ENCODE assay signal across 16 cellular contexts in the genomic region with DNA sequence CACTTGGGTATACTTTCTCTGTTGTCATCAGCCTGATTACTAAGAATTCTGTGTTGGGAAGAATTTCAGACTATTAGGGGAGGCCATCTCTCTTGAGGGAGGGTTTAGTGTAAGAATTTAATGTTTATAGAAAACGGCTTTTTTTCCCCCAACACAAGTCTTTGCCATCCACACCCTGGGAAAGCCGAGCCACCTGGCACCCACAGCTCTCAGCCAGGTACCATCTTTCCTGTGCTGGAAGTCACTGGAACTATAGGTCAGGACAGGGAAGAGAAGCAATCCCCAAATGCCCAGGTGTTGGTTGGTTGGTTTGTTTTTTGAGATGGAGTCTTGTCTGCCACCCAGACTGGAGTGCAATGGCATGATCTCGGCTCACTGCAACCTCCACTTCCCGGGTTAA.
DNase-seq lines count a peak whose midpoint lies in the region; ATAC-seq and TF ChIP-seq lines count a peak whose summit lies in the region.
"Had no signal": no experiment of that assay in that cellular context is flagged by ENCODE, and none has a peak within 500 bp of the region (broad histone marks: within the 10 kb centered on the region; RNA-seq: fewer than 3 reads in every experiment).

No MANE protein-coding gene starts in this region.

- no peak overlapping the region for H3K4me2 ChIP-seq in SK-N-SH

- H2AFZ ChIP-seq in SK-N-SH (ENCODE audit: low read depth), result no peak overlapping the region

- WGBS in SK-N-SH (ENCODE audit: low lambda C conversion rate), result 89% methylated on average over 4 of the region's 4 CpGs

- CTCF ChIA-PET in SK-N-SH (lab: Yijun Ruan, JAX), result interaction anchor here (1.1 to 2.3 kb wide), 5 partner anchors 18 to 320 kb away, joined by 3 to 11 read pairs (median 4); no protein-coding TSS in a partner anchor
- CTCF ChIA-PET in activated naive CD4-positive, alpha-beta T cell treated with anti-CD3 and anti-CD28 coated beads for 36 hours (lab: Charles Lee), result interaction anchor here (1.0 to 1.4 kb wide), 3 partner anchors 12 to 54 kb away, joined by 3 to 5 read pairs (median 4); no protein-coding TSS in a partner anchor

- TF ChIP-seq EP300 in SK-N-SH (IDR thresholded peaks at IDR 0.05; ENCODE audit: borderline replicate concordance in 1 of 2, low read depth in 1 of 2, low read length in 1 of 2), result no peak

- H3K4me3 ChIP-seq in right atrium auricular region, result no peak overlapping the region
- H3K4me3 ChIP-seq in upper lobe of right lung, result no peak overlapping the region
- no peak overlapping the region for H3K4me3 ChIP-seq in SK-N-SH (ENCODE audit: low read depth in 2 of 2, low read length in 1 of 2)
- H3K4me3 ChIP-seq: GM12878 had no signal

- POLR2A ChIA-PET in SK-N-SH (lab: Yijun Ruan, JAX), result no interaction called here

- no peaks in the 10 kb centered on the region for H3K36me3 ChIP-seq in right atrium auricular region
- H3K36me3 ChIP-seq in upper lobe of right lung, result no peaks in the 10 kb centered on the region
- peaks cover 9 to 37% of the 10 kb centered on the region in 2 experiments for H3K36me3 ChIP-seq in SK-N-SH (replicated peaks in 1 of 2; ENCODE audit: control insufficient read depth in 1 of 2, insufficient read depth in 2 of 2, low read length in 1 of 2)

- H3K9me3 Mint-ChIP-seq in activated naive CD4-positive, alpha-beta T cell treated with anti-CD3 and anti-CD28 coated beads for 36 hours, result no peaks in the 10 kb centered on the region
- H3K9me3 Mint-ChIP-seq: CD4-positive, alpha-beta T cell; HFFc6 had no signal

- H3K9me2 ChIP-seq in SK-N-SH, result no peaks in the 10 kb centered on the region

- H3K9me3 ChIP-seq in right atrium auricular region (no peaks in the 10 kb centered on the region), upper lobe of right lung (no peaks in the 10 kb centered on the region), SK-N-SH (no peaks in the 10 kb centered on the region)

- intact Hi-C loops in cardiac septum (cut with DNase I), result no loop called here
- intact Hi-C loops in sciatic nerve (cut with DNase I), result no loop called here
- intact Hi-C loops in upper lobe of right lung (cut with DNase I), result no loop called here
- intact Hi-C loops in activated naive CD4-positive, alpha-beta T cell treated with anti-CD3 and anti-CD28 coated beads for 36 hours (cut with micrococcal nuclease), result no loop called here

- TF ChIP-seq RAD21 in SK-N-SH (IDR thresholded peaks at IDR 0.05; ENCODE audit: low read length), result no peak

- DNase-seq in cardiac septum (ENCODE audit: low spot score), result peak; percentile 10
- no peak for DNase-seq in right atrium auricular region (ENCODE audit: low spot score)
- DNase-seq in islet precursor cell, result peak; percentile 14
- peak; percentile 22 for DNase-seq in sciatic nerve (ENCODE audit: low spot score)
- DNase-seq in upper lobe of right lung, result peak; percentile 17
- no peak for DNase-seq in SK-N-SH
- no peak for DNase-seq in NCI-H345 treated with DMSO at 0.1 percent for 48 hours (lab: John Stamatoyannopoulos, UW; ENCODE audit: unreplicated experiment)
- no peak for DNase-seq in activated naive CD4-positive, alpha-beta T cell treated with anti-CD3 and anti-CD28 coated beads for 36 hours
- DNase-seq: C1 segment of cervical spinal cord; CD4-positive, alpha-beta T cell; DMS79; HCEC 1CT; HFFc6 had no signal

- no peak overlapping the region for H3K27ac Mint-ChIP-seq in activated naive CD4-positive, alpha-beta T cell treated with anti-CD3 and anti-CD28 coated beads for 36 hours
- H3K27ac Mint-ChIP-seq: B cell; CD4-positive, alpha-beta T cell; HFFc6 had no signal

- H3K27ac ChIP-seq in right atrium auricular region (peak overlapping the region in 1 of 2 donors; percentile 81), upper lobe of right lung (no peak overlapping the region), SK-N-SH (ENCODE audit: low read depth in 2 of 2, low read length in 1 of 2) (no peak overlapping the region)
- H3K27ac ChIP-seq: HL-60 had no signal

- H3K4me1 ChIP-seq in right atrium auricular region (peaks cover 0 to 60% of the 10 kb centered on the region in 2 donors), upper lobe of right lung (peaks cover 6% of the 10 kb centered on the region), SK-N-SH (ENCODE audit: control insufficient read depth in 1 of 2, insufficient read depth in 2 of 2, low read depth in 1 of 2, low read length in 1 of 2) (peaks cover 0 to 32% of the 10 kb centered on the region in 2 experiments; a peak in 2 of 4 replicates)

- no peak overlapping the region for H3K4me3 Mint-ChIP-seq in activated naive CD4-positive, alpha-beta T cell treated with anti-CD3 and anti-CD28 coated beads for 36 hours
- H3K4me3 Mint-ChIP-seq: B cell; CD4-positive, alpha-beta T cell; HFFc6 had no signal

- H3K79me2 ChIP-seq in SK-N-SH (ENCODE audit: insufficient read depth), result no peaks in the 10 kb centered on the region; the same call in 1 of the 2 replicates

- H3K27me3 ChIP-seq in right atrium auricular region (no peaks in the 10 kb centered on the region), upper lobe of right lung (no peaks in the 10 kb centered on the region), SK-N-SH (ENCODE audit: insufficient read depth) (no peaks in the 10 kb centered on the region)

- TF ChIP-seq CTCF in right atrium auricular region (IDR thresholded peaks at IDR 0.05) (no peak), upper lobe of right lung (IDR thresholded peaks at IDR 0.05) (no peak), SK-N-SH (IDR thresholded peaks at IDR 0.05) (no peak)

- H3K36me3 Mint-ChIP-seq in activated naive CD4-positive, alpha-beta T cell treated with anti-CD3 and anti-CD28 coated beads for 36 hours (ENCODE audit: low read depth), result no peaks in the 10 kb centered on the region

- no peaks in the 10 kb centered on the region for H4K20me1 ChIP-seq in SK-N-SH (ENCODE audit: insufficient read depth)

- H3K4me1 Mint-ChIP-seq in activated naive CD4-positive, alpha-beta T cell treated with anti-CD3 and anti-CD28 coated beads for 36 hours (ENCODE audit: low read depth), result peaks cover 10% of the 10 kb centered on the region

- no peaks in the 10 kb centered on the region for H3F3A ChIP-seq in SK-N-SH (replicated peaks; ENCODE audit: insufficient read depth)

- no peak overlapping the region for H3K9ac ChIP-seq in SK-N-SH

- no peaks in the 10 kb centered on the region for H3K27me3 Mint-ChIP-seq in activated naive CD4-positive, alpha-beta T cell treated with anti-CD3 and anti-CD28 coated beads for 36 hours (ENCODE audit: low read depth)
- H3K27me3 Mint-ChIP-seq: B cell; CD4-positive, alpha-beta T cell had no signal

- no peak for ATAC-seq in sciatic nerve
- ATAC-seq in upper lobe of right lung, result no peak
- ATAC-seq: GM12878 had no signal

TF ChIP-seq in SK-N-SH, 30 proteins besides CTCF, POLR2A, EP300 and RAD21:
- no peak for TF ChIP-seq TEAD4 (IDR thresholded peaks at IDR 0.05; ENCODE audit: borderline replicate concordance, insufficient read depth)
- TF ChIP-seq SIN3A (IDR thresholded peaks at IDR 0.05; ENCODE audit: borderline replicate concordance, low read depth, low read length), result no peak
- TF ChIP-seq TCF12 (IDR thresholded peaks at IDR 0.05), result no peak
- TF ChIP-seq NFIC (IDR thresholded peaks at IDR 0.05; ENCODE audit: borderline replicate concordance), result no peak
- no peak for TF ChIP-seq POLR2AphosphoS5 (IDR thresholded peaks at IDR 0.05; ENCODE audit: low read depth, low read length)
- no peak for TF ChIP-seq JUND (IDR thresholded peaks at IDR 0.05)

Comparison
In these comparisons a context has a peak if more than half of its experiments do, and no peak if none do; other contexts are left out.
1. DNase-seq: peak in cardiac septum (single experiment), islet precursor cell (single experiment), sciatic nerve (single experiment) and upper lobe of right lung (single experiment); none in right atrium auricular region (single experiment), SK-N-SH (single experiment), NCI-H345 treated with DMSO at 0.1 percent for 48 hours (single experiment) and activated naive CD4-positive, alpha-beta T cell treated with anti-CD3 and anti-CD28 coated beads for 36 hours (single experiment).